Comparison of ENCODE assay signal across 22 cellular contexts in genomic region chr1:177135250-177135649, GRCh38. TPM values are rescaled to one million over a fixed set of nuclear protein-coding genes. Genes with fewer than 3 reads are reported as not detected.
DNase-seq lines count a peak whose midpoint lies in the region; ATAC-seq and TF ChIP-seq lines count a peak whose summit lies in the region.
"Had no signal": no experiment of that assay in that cellular context is flagged by ENCODE, and none has a peak within 500 bp of the region (broad histone marks: within the 10 kb centered on the region; RNA-seq: fewer than 3 reads in every experiment).

No MANE protein-coding gene starts in this region.

- H3K4me1 Mint-ChIP-seq in naive thymus-derived CD4-positive, alpha-beta T cell, result no peaks in the 10 kb centered on the region
- no peaks in the 10 kb centered on the region for H3K4me1 Mint-ChIP-seq in activated T-cell treated with anti-CD3 and anti-CD28 coated beads, Interleukin-2, amount 50 U/mL, for 72 hours (ENCODE audit: low read depth)
- H3K4me1 Mint-ChIP-seq: CD4-positive, CD25-positive, alpha-beta regulatory T cell had no signal

- H4K20me1 ChIP-seq in BLaER1 treated with 17β-estradiol and CSF1 and Interleukin-3, amounts not matched to agents 10 nM and 100 nM, result no peaks in the 10 kb centered on the region
- no peaks in the 10 kb centered on the region for H4K20me1 ChIP-seq in SK-N-SH (ENCODE audit: insufficient read depth)

- 31% methylated on average over 4 of the region's 4 CpGs for WGBS in SK-N-SH (ENCODE audit: low lambda C conversion rate)

- H3K4me3 Mint-ChIP-seq in naive thymus-derived CD4-positive, alpha-beta T cell, result no peak overlapping the region
- no peak overlapping the region for H3K4me3 Mint-ChIP-seq in activated T-cell treated with anti-CD3 and anti-CD28 coated beads, Interleukin-2, amount 50 U/mL, for 72 hours
- H3K4me3 Mint-ChIP-seq: CD4-positive, CD25-positive, alpha-beta regulatory T cell; CD8-positive, alpha-beta T cell; HFFc6 had no signal

- TF ChIP-seq RAD21 in SK-N-SH (IDR thresholded peaks at IDR 0.05; ENCODE audit: low read length), result no peak

- H3K36me3 Mint-ChIP-seq in naive thymus-derived CD4-positive, alpha-beta T cell, result no peaks in the 10 kb centered on the region
- H3K36me3 Mint-ChIP-seq in activated T-cell treated with anti-CD3 and anti-CD28 coated beads, Interleukin-2, amount 50 U/mL, for 72 hours (ENCODE audit: insufficient read depth in 2 of 2), result no peaks in the 10 kb centered on the region
- H3K36me3 Mint-ChIP-seq: CD4-positive, CD25-positive, alpha-beta regulatory T cell; CD8-positive, alpha-beta T cell had no signal

- ATAC-seq in naive thymus-derived CD4-positive, alpha-beta T cell, result no peak
- no peak for ATAC-seq in activated T-cell treated with anti-CD3 and anti-CD28 coated beads, Interleukin-2, amount 50 U/mL, for 72 hours (replicated peaks in 1 of 2)
- ATAC-seq: A549; CD8-positive, alpha-beta T cell; GM12878 had no signal

- CTCF ChIA-PET in naive thymus-derived CD4-positive, alpha-beta T cell (lab: Charles Lee), result no interaction called here
- CTCF ChIA-PET in SK-N-SH (lab: Yijun Ruan, JAX), result interaction anchor here (1.2 to 1.8 kb wide), 2 partner anchors 15 to 37 kb away, joined by 3 to 5 read pairs; no protein-coding TSS in a partner anchor

- no peak overlapping the region for H3K27ac ChIP-seq in BLaER1 treated with 17β-estradiol and CSF1 and Interleukin-3, amounts not matched to agents 10 nM and 100 nM
- H3K27ac ChIP-seq in angular gyrus (ENCODE audit: low read depth, low read length), result peak overlapping the region; percentile 37
- H3K27ac ChIP-seq in naive thymus-derived CD4-positive, alpha-beta T cell (ENCODE audit: low read depth, low read length), result no peak overlapping the region
- H3K27ac ChIP-seq in SK-N-SH (ENCODE audit: low read depth in 2 of 2, low read length in 1 of 2), result no peak overlapping the region; a peak in 1 of 4 replicates
- H3K27ac ChIP-seq: A549, C4-2B had no signal

- no peak overlapping the region for H3K4me3 ChIP-seq in BLaER1 treated with 17β-estradiol and CSF1 and Interleukin-3, amounts not matched to agents 10 nM and 100 nM
- H3K4me3 ChIP-seq in naive thymus-derived CD4-positive, alpha-beta T cell (ENCODE audit: low read length), result no peak overlapping the region
- H3K4me3 ChIP-seq in SK-N-SH (ENCODE audit: low read depth in 2 of 2, low read length in 1 of 2), result no peak overlapping the region
- H3K4me3 ChIP-seq: A549, GM12878, HAP-1 had no signal

- POLR2A ChIA-PET in naive thymus-derived CD4-positive, alpha-beta T cell (lab: Charles Lee), result no interaction called here
- POLR2A ChIA-PET in SK-N-SH (lab: Yijun Ruan, JAX), result no interaction called here

- H3K79me2 ChIP-seq in SK-N-SH (ENCODE audit: insufficient read depth), result no peaks in the 10 kb centered on the region

- H3K4me1 ChIP-seq in BLaER1 treated with 17β-estradiol and CSF1 and Interleukin-3, amounts not matched to agents 10 nM and 100 nM, result peaks cover 22 to 53% (median 40%) of the 10 kb centered on the region in 10 experiments
- no peaks in the 10 kb centered on the region for H3K4me1 ChIP-seq in naive thymus-derived CD4-positive, alpha-beta T cell (ENCODE audit: control insufficient read depth in 2 of 2, insufficient read depth in 2 of 2, low read length in 2 of 2)
- peaks cover 0 to 16% of the 10 kb centered on the region in 2 experiments; a peak in 2 of 4 replicates for H3K4me1 ChIP-seq in SK-N-SH (ENCODE audit: control insufficient read depth in 1 of 2, insufficient read depth in 2 of 2, low read depth in 1 of 2, low read length in 1 of 2)
- H3K4me1 ChIP-seq: A549, BE2C, Caco-2, HAP-1 had no signal

- H3K9ac ChIP-seq in BLaER1 treated with 17β-estradiol and CSF1 and Interleukin-3, amounts not matched to agents 10 nM and 100 nM, result no peak overlapping the region
- H3K9ac ChIP-seq in SK-N-SH, result no peak overlapping the region

- H3K9me2 ChIP-seq in SK-N-SH, result no peaks in the 10 kb centered on the region

- intact Hi-C loops in naive thymus-derived CD4-positive, alpha-beta T cell (cut with micrococcal nuclease), result no loop called here

- H3K27ac Mint-ChIP-seq in naive thymus-derived CD4-positive, alpha-beta T cell, result no peak overlapping the region
- no peak overlapping the region for H3K27ac Mint-ChIP-seq in activated T-cell treated with anti-CD3 and anti-CD28 coated beads, Interleukin-2, amount 50 U/mL, for 72 hours
- H3K27ac Mint-ChIP-seq: CD8-positive, alpha-beta T cell; HFFc6 had no signal

- H3K9me3 Mint-ChIP-seq in naive thymus-derived CD4-positive, alpha-beta T cell, result peaks cover 0 to 14% (median 4%) of the 10 kb centered on the region in 11 donors
- peaks cover 2 to 5% of the 10 kb centered on the region in 2 donors for H3K9me3 Mint-ChIP-seq in activated T-cell treated with anti-CD3 and anti-CD28 coated beads, Interleukin-2, amount 50 U/mL, for 72 hours

- peak overlapping the region; percentile 49 to 84 (median 69) for H3K4me2 ChIP-seq in BLaER1 treated with 17β-estradiol and CSF1 and Interleukin-3, amounts not matched to agents 10 nM and 100 nM
- no peak overlapping the region for H3K4me2 ChIP-seq in SK-N-SH
- H3K4me2 ChIP-seq: A549 had no signal

- no peaks in the 10 kb centered on the region for H3F3A ChIP-seq in SK-N-SH (replicated peaks; ENCODE audit: insufficient read depth)

- peaks cover 0 to 4% (median 0%) of the 10 kb centered on the region in 11 experiments; a peak in 2 of 22 replicates for H3K9me3 ChIP-seq in BLaER1 treated with 17β-estradiol and CSF1 and Interleukin-3, amounts not matched to agents 10 nM and 100 nM (replicated peaks in 1 of 11)
- H3K9me3 ChIP-seq in naive thymus-derived CD4-positive, alpha-beta T cell (ENCODE audit: control insufficient read depth in 2 of 3, low read length in 3 of 3), result no peaks in the 10 kb centered on the region
- no peaks in the 10 kb centered on the region for H3K9me3 ChIP-seq in SK-N-SH
- H3K9me3 ChIP-seq: A549, BE2C, Caco-2, HAP-1 had no signal

- H3K27me3 ChIP-seq in BLaER1 treated with 17β-estradiol and CSF1 and Interleukin-3, amounts not matched to agents 10 nM and 100 nM, result no peaks in the 10 kb centered on the region
- H3K27me3 ChIP-seq in naive thymus-derived CD4-positive, alpha-beta T cell (ENCODE audit: control insufficient read depth in 2 of 2, insufficient read depth in 2 of 2, low read length in 2 of 2), result no peaks in the 10 kb centered on the region
- H3K27me3 ChIP-seq in SK-N-SH (ENCODE audit: insufficient read depth), result no peaks in the 10 kb centered on the region
- H3K27me3 ChIP-seq: BE2C had no signal

- no peak overlapping the region for H2AFZ ChIP-seq in SK-N-SH (ENCODE audit: low read depth)

- TF ChIP-seq EP300 in SK-N-SH (IDR thresholded peaks at IDR 0.05; ENCODE audit: borderline replicate concordance in 1 of 2, low read depth in 1 of 2, low read length in 1 of 2), result no peak

- peaks cover 0 to 6% (median 0%) of the 10 kb centered on the region in 5 donors for H3K27me3 Mint-ChIP-seq in naive thymus-derived CD4-positive, alpha-beta T cell
- no peaks in the 10 kb centered on the region for H3K27me3 Mint-ChIP-seq in activated T-cell treated with anti-CD3 and anti-CD28 coated beads, Interleukin-2, amount 50 U/mL, for 72 hours (ENCODE audit: low read depth)
- H3K27me3 Mint-ChIP-seq: CD4-positive, CD25-positive, alpha-beta regulatory T cell had no signal

- TF ChIP-seq CTCF in SK-N-SH (IDR thresholded peaks at IDR 0.05), result no peak

- H3K36me3 ChIP-seq in BLaER1 treated with 17β-estradiol and CSF1 and Interleukin-3, amounts not matched to agents 10 nM and 100 nM, result no peaks in the 10 kb centered on the region
- H3K36me3 ChIP-seq in naive thymus-derived CD4-positive, alpha-beta T cell (ENCODE audit: control insufficient read depth in 2 of 3, insufficient read depth in 3 of 3, low read length in 3 of 3), result no peaks in the 10 kb centered on the region
- no peaks in the 10 kb centered on the region for H3K36me3 ChIP-seq in SK-N-SH (replicated peaks in 1 of 2; ENCODE audit: control insufficient read depth in 1 of 2, insufficient read depth in 2 of 2, low read length in 1 of 2)
- H3K36me3 ChIP-seq: BE2C, HAP-1 had no signal

- DNase-seq in retina (peak; percentile 42), SK-N-SH (no peak)
- DNase-seq in naive thymus-derived CD4-positive, alpha-beta T cell, result no peak
- no peak for DNase-seq in activated T-cell treated with anti-CD3 and anti-CD28 coated beads, Interleukin-2, amount 50 U/mL, for 72 hours
- DNase-seq: 8988T; ACHN; AML-193; BE2C; Caco-2; CD4-positive, CD25-positive, alpha-beta regulatory T cell; CD8-positive, alpha-beta T cell; DMS153; EL; GDM1; GOT3; HFFc6 had no signal

TF ChIP-seq in SK-N-SH, 30 proteins besides CTCF, POLR2A, EP300 and RAD21 (continues in another document):
- TF ChIP-seq RXRA (IDR thresholded peaks at IDR 0.05; ENCODE audit: borderline replicate concordance, low read depth) (no peak), TEAD4 (IDR thresholded peaks at IDR 0.05; ENCODE audit: borderline replicate concordance, insufficient read depth) (no peak), RFX5 (IDR thresholded peaks at IDR 0.05; ENCODE audit: low read length) (no peak), ELF1 (IDR thresholded peaks at IDR 0.05) (no peak), FOXM1 (IDR thresholded peaks at IDR 0.05; ENCODE audit: low read depth) (no peak), YY1 (IDR thresholded peaks at IDR 0.05; ENCODE audit: low read depth) (no peak), NRF1 (IDR thresholded peaks at IDR 0.05; ENCODE audit: low read depth, low read length) (no peak), JUND (IDR thresholded peaks at IDR 0.05) (no peak)
- TF ChIP-seq, protein P1, sequence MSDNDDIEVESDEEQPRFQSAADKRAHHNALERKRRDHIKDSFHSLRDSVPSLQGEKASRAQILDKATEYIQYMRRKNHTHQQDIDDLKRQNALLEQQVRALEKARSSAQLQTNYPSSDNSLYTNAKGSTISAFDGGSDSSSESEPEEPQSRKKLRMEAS (IDR thresholded peaks at IDR 0.05; ENCODE audit: low read depth), result no peak

RNA-seq across cellular contexts. Expression of gene ASTN1, which starts 29.3 kb away (rescaled TPM):
- under 1 TPM in 1 of 5 experiments, not detected in 4; 0.07 TPM for total RNA-seq in naive thymus-derived CD4-positive, alpha-beta T cell
- not detected for polyA plus RNA-seq in naive thymus-derived CD4-positive, alpha-beta T cell
- polyA plus RNA-seq in SK-N-SH (2012; rRNA removed), result 0.13 and 0.29 TPM in 2 replicates
- polyA plus RNA-seq in SK-N-SH (2012; cell fraction: cytosol; rRNA removed), result 0.21 and 0.39 TPM in 2 replicates
- polyA plus RNA-seq in SK-N-SH (2012; cell fraction: nucleus; rRNA removed), result 0.20 TPM in 2 replicates
- not detected for total RNA-seq in activated T-cell treated with anti-CD3 and anti-CD28 coated beads, Interleukin-2, amount 50 U/mL, for 72 hours
- total RNA-seq: Caco-2; CD4-positive, CD25-positive, alpha-beta regulatory T cell; CD8-positive, alpha-beta T cell; GM12878; HFFc6 had no signal
- polyA plus RNA-seq: A549; CD4-positive, CD25-positive, alpha-beta regulatory T cell had no signal

RNA-seq across cellular contexts. Expression of gene BRINP2, which starts 35.5 kb away (rescaled TPM):
- not detected for total RNA-seq in naive thymus-derived CD4-positive, alpha-beta T cell
- polyA plus RNA-seq in naive thymus-derived CD4-positive, alpha-beta T cell, result not detected
- polyA plus RNA-seq in SK-N-SH (2012; rRNA removed), result 0.12 and 0.62 TPM in 2 replicates
- 0.26 and 0.51 TPM in 2 replicates for polyA plus RNA-seq in SK-N-SH (2012; cell fraction: cytosol; rRNA removed)
- 0.50 and 0.55 TPM in 2 replicates for polyA plus RNA-seq in SK-N-SH (2012; cell fraction: nucleus; rRNA removed)
- total RNA-seq in activated T-cell treated with anti-CD3 and anti-CD28 coated beads, Interleukin-2, amount 50 U/mL, for 72 hours, result not detected
- total RNA-seq: Caco-2; CD4-positive, CD25-positive, alpha-beta regulatory T cell; CD8-positive, alpha-beta T cell; GM12878; HFFc6 had no signal
- polyA plus RNA-seq: CD4-positive, CD25-positive, alpha-beta regulatory T cell had no signal
